20 cellular contexts compared by ENCODE assay signal in the genomic region with DNA sequence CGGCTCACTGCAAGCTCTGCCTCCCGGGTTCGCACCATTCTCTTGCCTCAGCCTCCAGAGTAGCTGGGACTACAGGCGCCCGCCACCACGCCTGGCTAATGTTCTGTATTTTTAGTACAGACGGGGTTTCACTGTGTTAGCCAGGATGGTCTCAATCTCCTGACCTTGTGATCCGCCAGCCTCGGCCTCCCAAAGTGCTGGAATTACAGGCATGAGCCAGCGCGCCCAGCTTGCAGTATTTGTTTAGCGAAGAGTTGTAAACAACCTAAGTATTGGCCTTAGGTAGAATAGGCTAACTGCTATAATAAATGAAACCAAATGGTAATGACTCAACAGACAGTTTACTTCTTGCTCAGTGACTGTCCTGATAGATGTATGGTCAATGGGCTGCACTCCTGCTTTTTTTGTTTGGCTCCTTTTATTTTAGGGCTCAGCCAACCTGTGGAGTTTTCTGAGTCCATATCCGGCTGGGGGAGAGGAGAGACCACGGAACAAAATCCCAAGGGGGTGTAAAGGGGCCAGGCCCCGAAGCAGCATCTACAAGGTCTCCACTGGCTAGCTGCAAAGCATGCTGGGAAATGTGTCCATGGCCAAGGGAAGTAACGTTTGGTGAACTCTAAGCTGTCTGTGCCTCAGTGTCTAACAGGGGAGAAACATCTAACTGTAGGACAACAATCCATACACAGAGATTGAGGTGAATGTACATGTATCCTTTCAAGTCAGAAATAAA.
"Had no signal": no experiment of that assay in that cellular context is flagged by ENCODE, and none has a peak within 500 bp of the region (broad histone marks: within the 10 kb centered on the region; RNA-seq: fewer than 3 reads in every experiment).

No MANE protein-coding gene starts in this region.

- H3K27me3 ChIP-seq: brain microvascular endothelial cell, cardiac muscle cell, Peyer's patch had no signal

- H3K27ac Mint-ChIP-seq: activated CD4-positive, alpha-beta memory T cell treated with anti-CD3 and anti-CD28 coated beads for 36 hours; activated naive CD4-positive, alpha-beta T cell treated with anti-CD3 and anti-CD28 coated beads for 36 hours; activated naive CD8-positive, alpha-beta T cell; T-helper 1 cell treated with Interleukin-12 subunit alpha and Interleukin-12 subunit beta and Interleukin-4 antibody, amounts not matched to agents 30 μg/mL and 1 μg/mL, for 36 hours; WTC11 had no signal

- ATAC-seq: activated T-cell treated with anti-CD3 and anti-CD28 coated beads, Interleukin-2, amount 50 U/mL, for 4 hours; WTC11 had no signal

- H3K4me3 Mint-ChIP-seq: activated CD4-positive, alpha-beta memory T cell treated with anti-CD3 and anti-CD28 coated beads for 36 hours; activated naive CD4-positive, alpha-beta T cell treated with anti-CD3 and anti-CD28 coated beads for 36 hours; activated naive CD8-positive, alpha-beta T cell; activated T-cell treated with anti-CD3 and anti-CD28 coated beads, Interleukin-2, amount 50 U/mL, for 4 hours; T-helper 1 cell treated with Interleukin-12 subunit alpha and Interleukin-12 subunit beta and Interleukin-4 antibody, amounts not matched to agents 30 μg/mL and 1 μg/mL, for 36 hours; WTC11 had no signal

- H3K4me2 ChIP-seq: KMS-11 had no signal

- H3K4me3 ChIP-seq: cardiac muscle cell, Peyer's patch had no signal

- H3K9ac ChIP-seq: KMS-11 had no signal

- H3K36me3 ChIP-seq: brain microvascular endothelial cell, cardiac muscle cell, Peyer's patch had no signal

- H3K9me3 Mint-ChIP-seq: activated T-cell treated with anti-CD3 and anti-CD28 coated beads, Interleukin-2, amount 50 U/mL, for 4 hours had no signal

- H3K9me3 ChIP-seq: Peyer's patch had no signal

- H3K4me1 ChIP-seq: Peyer's patch had no signal

- DNase-seq: activated CD4-positive, alpha-beta memory T cell treated with anti-CD3 and anti-CD28 coated beads for 36 hours; activated CD4-positive, alpha-beta T cell treated with anti-CD3 and anti-CD28 coated beads for 48 hours; activated CD4-positive, CD25-positive, alpha-beta regulatory T cell treated with anti-CD3 and anti-CD28 coated beads, Interleukin-2, amount 50 U/mL, for 72 hours; activated CD8-positive, alpha-beta memory T cell treated with anti-CD3 and anti-CD28 coated beads for 24 hours; activated gamma-delta T cell; activated naive CD4-positive, alpha-beta T cell treated with anti-CD3 and anti-CD28 coated beads for 36 hours; activated T-cell treated with anti-CD3 and anti-CD28 coated beads, Interleukin-2, amount 50 U/mL, for 4 hours; brain microvascular endothelial cell; NCI-H1092; NCI-H1417; NCI-H1930; NCI-H510A treated with DMSO at 0.1 percent for 48 hours; NCI-H69; Peyer's patch; SHP77 had no signal

- H3K27me3 Mint-ChIP-seq: activated naive CD8-positive, alpha-beta T cell had no signal

- H3K27ac ChIP-seq: brain microvascular endothelial cell, cardiac muscle cell, KMS-11, Peyer's patch had no signal
